ENCODE assay signal across 5 cellular contexts in the genomic region with DNA sequence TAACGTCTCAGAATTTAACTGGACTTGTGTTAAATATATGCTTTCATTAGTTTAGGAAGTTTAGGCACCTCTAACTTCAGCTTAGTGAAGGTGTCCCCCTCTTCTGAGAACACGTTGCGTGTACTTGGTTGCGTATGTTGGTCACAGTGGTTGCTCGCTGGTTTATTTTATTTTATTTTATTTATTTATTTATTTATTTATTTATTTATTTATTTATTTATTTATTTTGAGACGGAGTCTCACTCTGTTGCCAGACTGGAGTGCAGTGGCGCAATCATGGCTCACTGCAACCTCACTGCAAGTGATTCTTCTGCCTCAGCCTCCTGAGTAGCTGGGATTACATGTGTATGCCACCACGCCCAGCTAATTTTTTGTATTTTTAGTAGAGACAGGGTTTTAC. TPM values are rescaled to one million over a fixed set of nuclear protein-coding genes. Genes with fewer than 3 reads are reported as not detected.
A peak's percentile ranks its signal among the peaks of the same experiment; 100 is the strongest.
DNase-seq lines count a peak whose midpoint lies in the region; ATAC-seq and TF ChIP-seq lines count a peak whose summit lies in the region.
"Not testable (repeated sequence)": the region's sequence is repeated elsewhere in the genome, so short reads cannot be mapped to it uniquely, and the experiment has no call there.

No MANE protein-coding gene starts in this region.

- H3K27ac Mint-ChIP-seq in WTC11 = not testable (repeated sequence)

- H3K4me3 Mint-ChIP-seq in WTC11 = not testable (repeated sequence)

- H3K4me1 Mint-ChIP-seq in WTC11 = not testable (repeated sequence)

- not testable (repeated sequence) for H3K27ac ChIP-seq in HEK293 (ENCODE audit: extremely low read depth, low read depth, low read length)
- peak overlapping the region; percentile 66 for H3K27ac ChIP-seq in psoas muscle

- DNase-seq in WTC11 (ENCODE audit: low spot score); psoas muscle: not testable (repeated sequence)
- DNase-seq in fibroblast of gingiva (ENCODE audit: low read depth) (peak; percentile 34), iris pigment epithelial cell (ENCODE audit: low read depth) (peak; percentile 12)

- H3K27me3 ChIP-seq in psoas muscle (ENCODE audit: insufficient read depth in 3 of 3, low read length in 2 of 3) = not testable (repeated sequence)

- not testable (repeated sequence) for TF ChIP-seq CTCF in HEK293 (tag by site-specific recombination; IDR thresholded peaks at IDR 0.05); WTC11 (IDR thresholded peaks at IDR 0.05); psoas muscle (IDR thresholded peaks at IDR 0.05)

- not testable (repeated sequence) for ATAC-seq in WTC11, psoas muscle

- H3K4me1 ChIP-seq in HEK293 (ENCODE audit: control insufficient read depth, insufficient read depth, low read length) = not testable (repeated sequence)
- peaks cover 24% of the 10 kb centered on the region for H3K4me1 ChIP-seq in psoas muscle

- H3K36me3 Mint-ChIP-seq in WTC11 = not testable (repeated sequence)

- H3K36me3 ChIP-seq in HEK293 (ENCODE audit: control insufficient read depth in 2 of 2, insufficient read depth in 1 of 2, low read length in 2 of 2) (peaks cover 0 to 70% of the 10 kb centered on the region in 2 experiments; a peak in 2 of 3 replicates), psoas muscle (ENCODE audit: insufficient read depth in 1 of 2, low read depth in 1 of 2) (peaks cover 4 to 18% of the 10 kb centered on the region in 2 donors)

- intact Hi-C loops in psoas muscle (cut with DNase I) = loop anchor here in 1 of 2 donors (5.0 kb wide), 1 partner anchor 73 kb away; no protein-coding TSS in a partner anchor

- H3K9me3 ChIP-seq in HEK293 (ENCODE audit: control insufficient read depth, insufficient read depth, low read depth, low read length); psoas muscle: not testable (repeated sequence)

- CTCF ChIA-PET in HEK293 (lab: Yijun Ruan, JAX) = not testable (repeated sequence)
- CTCF ChIA-PET in WTC11 (lab: Charles Lee) = interaction anchor here (1.1 kb wide), 1 partner anchor 72 kb away, joined by 3 read pairs; no protein-coding TSS in a partner anchor

- not testable (repeated sequence) for H3K9me3 Mint-ChIP-seq in WTC11

- WGBS in psoas muscle, 3 donors = 95 to 96% (median 96%) methylated on average over 8 of the region's 8 CpGs

- POLR2A ChIA-PET in HEK293 (lab: Yijun Ruan, JAX); WTC11 (lab: Charles Lee): not testable (repeated sequence)

- H3K27me3 Mint-ChIP-seq in WTC11 (ENCODE audit: low read depth) = not testable (repeated sequence)

- not testable (repeated sequence) for H3K4me3 ChIP-seq in HEK293 (ENCODE audit: low read depth, low read length); psoas muscle

TF ChIP-seq in HEK293, 187 proteins besides CTCF, POLR2A, EP300 and RAD21 (continues in another document):
- TF ChIP-seq ZNF510 (tag by site-specific recombination; IDR thresholded peaks at IDR 0.05; ENCODE audit: insufficient replicate concordance) (peak; percentile 61), ZNF654 (tag by site-specific recombination; IDR thresholded peaks at IDR 0.05; ENCODE audit: low read depth) (peak; percentile 31; the same call in 1 of the 2 replicates), ZNF664 (tag by site-specific recombination; IDR thresholded peaks at IDR 0.05) (peak; percentile 61; the same call in 1 of the 2 replicates)
- TF ChIP-seq, protein P1, sequence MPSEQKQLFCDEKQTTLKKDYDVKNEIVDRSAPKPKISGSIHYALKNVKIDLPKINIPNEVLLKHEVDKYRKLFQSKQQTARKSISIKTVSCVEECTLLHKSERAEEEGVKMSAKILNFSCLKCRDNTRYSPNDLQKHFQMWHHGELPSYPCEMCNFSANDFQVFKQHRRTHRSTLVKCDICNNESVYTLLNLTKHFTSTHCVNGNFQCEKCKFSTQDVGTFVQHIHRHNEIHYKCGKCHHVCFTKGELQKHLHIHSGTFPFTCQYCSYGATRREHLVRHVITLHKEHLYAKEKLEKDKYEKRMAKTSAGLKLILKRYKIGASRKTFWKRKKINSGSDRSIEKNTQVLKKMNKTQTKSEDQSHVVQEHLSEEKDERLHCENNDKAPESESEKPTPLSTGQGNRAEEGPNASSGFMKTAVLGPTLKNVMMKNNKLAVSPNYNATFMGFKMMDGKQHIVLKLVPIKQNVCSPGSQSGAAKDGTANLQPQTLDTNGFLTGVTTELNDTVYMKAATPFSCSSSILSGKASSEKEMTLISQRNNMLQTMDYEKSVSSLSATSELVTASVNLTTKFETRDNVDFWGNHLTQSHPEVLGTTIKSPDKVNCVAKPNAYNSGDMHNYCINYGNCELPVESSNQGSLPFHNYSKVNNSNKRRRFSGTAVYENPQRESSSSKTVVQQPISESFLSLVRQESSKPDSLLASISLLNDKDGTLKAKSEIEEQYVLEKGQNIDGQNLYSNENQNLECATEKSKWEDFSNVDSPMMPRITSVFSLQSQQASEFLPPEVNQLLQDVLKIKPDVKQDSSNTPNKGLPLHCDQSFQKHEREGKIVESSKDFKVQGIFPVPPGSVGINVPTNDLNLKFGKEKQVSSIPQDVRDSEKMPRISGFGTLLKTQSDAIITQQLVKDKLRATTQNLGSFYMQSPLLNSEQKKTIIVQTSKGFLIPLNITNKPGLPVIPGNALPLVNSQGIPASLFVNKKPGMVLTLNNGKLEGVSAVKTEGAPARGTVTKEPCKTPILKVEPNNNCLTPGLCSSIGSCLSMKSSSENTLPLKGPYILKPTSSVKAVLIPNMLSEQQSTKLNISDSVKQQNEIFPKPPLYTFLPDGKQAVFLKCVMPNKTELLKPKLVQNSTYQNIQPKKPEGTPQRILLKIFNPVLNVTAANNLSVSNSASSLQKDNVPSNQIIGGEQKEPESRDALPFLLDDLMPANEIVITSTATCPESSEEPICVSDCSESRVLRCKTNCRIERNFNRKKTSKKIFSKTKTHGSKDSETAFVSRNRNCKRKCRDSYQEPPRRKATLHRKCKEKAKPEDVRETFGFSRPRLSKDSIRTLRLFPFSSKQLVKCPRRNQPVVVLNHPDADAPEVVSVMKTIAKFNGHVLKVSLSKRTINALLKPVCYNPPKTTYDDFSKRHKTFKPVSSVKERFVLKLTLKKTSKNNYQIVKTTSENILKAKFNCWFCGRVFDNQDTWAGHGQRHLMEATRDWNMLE (tag by site-specific recombination; conservative IDR thresholded peaks at IDR 0.05; ENCODE audit: low read depth) = peak; percentile 84
- TF ChIP-seq, protein P2, sequence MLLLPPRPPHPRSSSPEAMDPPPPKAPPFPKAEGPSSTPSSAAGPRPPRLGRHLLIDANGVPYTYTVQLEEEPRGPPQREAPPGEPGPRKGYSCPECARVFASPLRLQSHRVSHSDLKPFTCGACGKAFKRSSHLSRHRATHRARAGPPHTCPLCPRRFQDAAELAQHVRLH (tag by site-specific recombination; IDR thresholded peaks at IDR 0.05) = 0 out of 2 replicates have a peak, but pooled peaks have one; percentile 40

TF ChIP-seq in WTC11, 78 proteins besides CTCF, POLR2A, EP300 and RAD21:
- peak; percentile 72; the same call in 1 of the 2 replicates for TF ChIP-seq HMGA2 (CRISPR knock-in tag; IDR thresholded peaks at IDR 0.05)

RNA-seq across cellular contexts. Expression of gene TRAF3IP1, which starts 15.3 kb away (rescaled TPM):
- total RNA-seq in WTC11 (2021) (14.7 to 18.7 TPM (median 16.8 TPM) in 3 replicates), psoas muscle (10 to 100 TPM; 14.9 to 24.7 (median 18.4) TPM)
- 10 to 100 TPM in 1 of 3 donors, 1 to 10 TPM in 2; 2.9 to 30.9 (median 6.9) TPM for polyA plus RNA-seq in psoas muscle

RNA-seq across cellular contexts. Expression of gene PER2, which starts 47.2 kb away (rescaled TPM):
- total RNA-seq in WTC11 (2021) (4.1 to 6.6 TPM (median 5.5 TPM) in 3 replicates), psoas muscle (10 to 100 TPM in 3 of 4 donors, 1 to 10 TPM in 1; 7.8 to 20.7 (median 13.1) TPM)
- 1 to 10 TPM; 1.9 to 2.5 (median 2.4) TPM for polyA plus RNA-seq in psoas muscle
